In genomic region chr1:16009030-16009460, GRCh38 we compare ENCODE assay signal across 8 cellular contexts. TPM values are rescaled to one million over a fixed set of nuclear protein-coding genes. Genes with fewer than 3 reads are reported as not detected.
DNase-seq lines count a peak whose midpoint lies in the region; ATAC-seq and TF ChIP-seq lines count a peak whose summit lies in the region.

No MANE protein-coding gene starts in this region.

- H3K27ac Mint-ChIP-seq in nephron = no peak overlapping the region

- H2AFZ ChIP-seq in OCI-LY7 (ENCODE audit: low read length) = no peak overlapping the region

- no peaks in the 10 kb centered on the region for H3K36me3 ChIP-seq in OCI-LY7 (ENCODE audit: insufficient read depth, low read length)

- no peaks in the 10 kb centered on the region for H3K27me3 Mint-ChIP-seq in nephron (ENCODE audit: low read depth)

- no peaks in the 10 kb centered on the region for H4K20me1 ChIP-seq in OCI-LY7 (ENCODE audit: insufficient read depth, low read length)

- H3K79me2 ChIP-seq in OCI-LY7 (ENCODE audit: insufficient read depth, low read depth, low read length) = no peaks in the 10 kb centered on the region

- ATAC-seq in GM21786 (IDR thresholded peaks at IDR 0.05; ENCODE audit: unreplicated experiment) = no peak

- no peaks in the 10 kb centered on the region for H3K9me3 ChIP-seq in OCI-LY7 (ENCODE audit: low read length)

- no peaks in the 10 kb centered on the region for H3K9me2 ChIP-seq in OCI-LY7 (ENCODE audit: insufficient read depth, low read length)

- no peak overlapping the region for H3K4me3 Mint-ChIP-seq in nephron

- POLR2A ChIA-PET in OCI-LY7 (lab: Charles Lee) = no interaction called here

- no TSS peak for BruUV-seq in OCI-LY7 (replicated peaks; lab: Mats Ljungman, UMichigan)

- TF ChIP-seq CTCF in OCI-LY7 (conservative IDR thresholded peaks at IDR 0.05; ENCODE audit: low read length) (peak; percentile 99), nephron (IDR thresholded peaks at IDR 0.05; ENCODE audit: unreplicated experiment in 3 of 3) (peak; percentile 95 to 97 (median 97))

- no peak overlapping the region for H3K4me2 ChIP-seq in OCI-LY7 (ENCODE audit: low read length)

- H3K4me1 Mint-ChIP-seq in nephron = peaks cover 8% of the 10 kb centered on the region

- H3K4me1 ChIP-seq in OCI-LY7 (ENCODE audit: insufficient read depth, low read length, poor library complexity, severe bottlenecking) = peaks cover 19% of the 10 kb centered on the region

- DNase-seq in COLO668 (lab: John Stamatoyannopoulos, UW; ENCODE audit: unreplicated experiment) (peak; percentile 81), HPDE6-E6E7 (ENCODE audit: extremely low spot score) (peak; percentile 65), OCI-LY7 (ENCODE audit: low spot score) (peak; percentile 68), activated T-cell treated with anti-CD3 and anti-CD28 coated beads for 24 hours (ENCODE audit: low read depth) (peak; percentile 66), erythroblast (lab: John Stamatoyannopoulos, UW) (peak; percentile 66 to 84)
- peak; percentile 10 to 75 (median 60) for DNase-seq in stimulated activated naive CD4-positive, alpha-beta T cell (lab: John Stamatoyannopoulos, UW)

- no peak overlapping the region for H3K27ac ChIP-seq in OCI-LY7 (ENCODE audit: low read depth, low read length, poor library complexity, severe bottlenecking)

- CTCF ChIA-PET in OCI-LY7 (lab: Charles Lee; ENCODE audit: unreplicated experiment) = interaction anchor here (1.0 kb wide), 1 partner anchor 47 kb away, joined by 6 read pairs; no protein-coding TSS in a partner anchor

- intact Hi-C loops in OCI-LY7 (cut with micrococcal nuclease; ENCODE audit: unreplicated experiment) = loop anchor here (1.0 to 10.0 kb wide), 4 partner anchors 24 to 207 kb away; no protein-coding TSS in a partner anchor

- no peak overlapping the region for H3K4me3 ChIP-seq in OCI-LY7 (ENCODE audit: low read depth, low read length, poor library complexity, severe bottlenecking)

- no peaks in the 10 kb centered on the region for H3K36me3 Mint-ChIP-seq in nephron (ENCODE audit: low read depth)

- no peaks in the 10 kb centered on the region for H3K9me3 Mint-ChIP-seq in nephron

- no peak for TF ChIP-seq POLR2A in erythroblast (IDR thresholded peaks at IDR 0.05; ENCODE audit: low read length)

RNA-seq across cellular contexts. Expression of gene SRARP, which starts 5.0 kb away (rescaled TPM):
- not detected in 2 replicates for total RNA-seq in OCI-LY7 (2014; rRNA removed; shearing (Covaris generic))
- not detected in 2 replicates for total RNA-seq in OCI-LY7 (2022)

RNA-seq across cellular contexts. Expression of gene HSPB7, which starts 8.8 kb away (rescaled TPM):
- total RNA-seq in OCI-LY7 (2014; rRNA removed; shearing (Covaris generic)) = not detected in 2 replicates
- total RNA-seq in OCI-LY7 (2022) = not detected in 2 replicates

RNA-seq across cellular contexts. Expression of gene CLCNKA, which starts 12.8 kb away (rescaled TPM):
- total RNA-seq in OCI-LY7 (2014; rRNA removed; shearing (Covaris generic)) = not detected in 2 replicates
- total RNA-seq in OCI-LY7 (2022) = not detected in 2 replicates

RNA-seq across cellular contexts. Expression of gene ZBTB17, which starts 33.1 kb away (rescaled TPM):
- 32.1 and 53.4 TPM in 2 replicates for total RNA-seq in OCI-LY7 (2014; rRNA removed; shearing (Covaris generic))
- 51.1 and 52.9 TPM in 2 replicates for total RNA-seq in OCI-LY7 (2022)

RNA-seq across cellular contexts. Expression of gene CLCNKB, which starts 34.5 kb away (rescaled TPM):
- not detected in 2 replicates for total RNA-seq in OCI-LY7 (2014; rRNA removed; shearing (Covaris generic))
- total RNA-seq in OCI-LY7 (2022) = not detected in 2 replicates
